Comparison of ENCODE assay signal across 8 cellular contexts in the genomic region with DNA sequence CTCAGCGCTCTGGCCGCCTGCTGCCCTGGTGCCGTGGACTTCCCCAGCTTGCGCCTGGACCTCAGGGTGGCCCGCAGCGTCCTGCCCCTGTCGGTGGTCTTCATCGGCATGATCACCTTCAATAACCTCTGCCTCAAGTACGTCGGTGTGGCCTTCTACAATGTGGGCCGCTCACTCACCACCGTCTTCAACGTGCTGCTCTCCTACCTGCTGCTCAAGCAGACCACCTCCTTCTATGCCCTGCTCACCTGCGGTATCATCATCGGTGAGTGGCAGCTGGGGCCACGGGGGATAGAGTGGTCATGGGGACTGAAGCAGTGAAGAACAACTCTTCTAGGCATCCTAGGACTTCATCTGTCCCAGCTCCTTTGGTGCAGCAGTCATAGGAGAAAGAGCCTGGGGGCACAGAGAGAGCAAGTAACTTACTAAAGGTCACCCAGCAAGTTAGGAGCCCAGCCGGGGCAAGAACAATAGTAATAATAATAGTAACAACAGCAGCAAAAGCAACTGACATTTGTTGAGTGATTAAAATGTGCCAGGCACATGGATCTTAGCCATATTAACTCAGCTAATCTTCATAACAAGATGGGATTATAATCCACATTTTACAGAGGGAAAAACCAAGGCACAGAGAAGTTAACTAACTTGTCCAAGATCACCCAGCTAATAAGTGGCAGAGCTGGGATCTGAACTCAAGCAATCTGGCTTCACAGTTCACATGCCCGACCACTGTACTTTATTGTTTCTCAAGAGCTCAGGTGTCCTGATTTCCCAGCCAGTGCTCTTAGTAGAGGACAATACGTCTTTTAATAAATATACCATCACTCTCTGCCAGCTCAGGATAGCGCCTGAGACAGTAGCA. TPM values are rescaled to one million over a fixed set of nuclear protein-coding genes. Genes with fewer than 3 reads are reported as not detected.
DNase-seq lines count a peak whose midpoint lies in the region; ATAC-seq and TF ChIP-seq lines count a peak whose summit lies in the region.

No MANE protein-coding gene starts in this region.

- peaks cover 31% of the 10 kb centered on the region for H3K4me1 ChIP-seq in Karpas-422 (ENCODE audit: low read length)

- TF ChIP-seq CTCF in AG10803 (conservative IDR thresholded peaks at IDR 0.05; ENCODE audit: low read length) = no peak
- TF ChIP-seq CTCF in choroid plexus epithelial cell (conservative IDR thresholded peaks at IDR 0.05; ENCODE audit: low read depth, low read length) = no peak

- peak overlapping the region; percentile 91 to 98 (median 94) for H3K4me3 Mint-ChIP-seq in naive B cell

- peak overlapping the region in 5 of 6 donors; percentile 76 to 92 (median 89) for H3K27ac Mint-ChIP-seq in naive B cell

- ATAC-seq in naive B cell (ENCODE audit: low read depth in 2 of 2) = no peak
- ATAC-seq in GM21717 (IDR thresholded peaks at IDR 0.05; ENCODE audit: unreplicated experiment) = no peak

- peaks cover 26% of the 10 kb centered on the region for H3K79me2 ChIP-seq in Karpas-422 (ENCODE audit: low read length)

- peaks cover 44 to 49% (median 46%) of the 10 kb centered on the region in 3 donors for H3K4me1 Mint-ChIP-seq in naive B cell

- no peaks in the 10 kb centered on the region for H4K20me1 ChIP-seq in Karpas-422 (ENCODE audit: insufficient read depth, low read depth, low read length)

- H3K4me3 ChIP-seq in AG10803 (ENCODE audit: low read length) (peak overlapping the region; percentile 90), Karpas-422 (ENCODE audit: low read length) (peak overlapping the region; percentile 87), choroid plexus epithelial cell (ENCODE audit: low read depth, low read length) (peak overlapping the region; percentile 82)

- DNase-seq in AG10803 (ENCODE audit: low read depth) (no peak), Karpas-422 (no peak), choroid plexus epithelial cell (ENCODE audit: low read depth) (no peak), naive B cell (no peak), NCI-H2029 (lab: John Stamatoyannopoulos, UW) (no peak), erythroblast (lab: John Stamatoyannopoulos, UW) (no peak)
- DNase-seq in stimulated activated CD4-positive, alpha-beta T cell treated with anti-CD3 and anti-CD28 coated beads, Interleukin-15, amount 100 ng/mL, for 24 hours = no peak

- H3K36me3 ChIP-seq in Karpas-422 (ENCODE audit: insufficient read depth, low read length) = no peaks in the 10 kb centered on the region

- H2AFZ ChIP-seq in Karpas-422 (ENCODE audit: low read length) = no peak overlapping the region

- peak overlapping the region; percentile 63 for H3K27ac ChIP-seq in Karpas-422 (ENCODE audit: low read length)

- peak overlapping the region; percentile 86 for H3K9ac ChIP-seq in Karpas-422 (ENCODE audit: low read length)

- peak overlapping the region; percentile 95 for H3K4me2 ChIP-seq in Karpas-422 (ENCODE audit: low read depth, low read length, poor library complexity, severe bottlenecking)

- H3K9me2 ChIP-seq in Karpas-422 (replicated peaks; ENCODE audit: insufficient read depth, low read length) = no peaks in the 10 kb centered on the region

- no peaks in the 10 kb centered on the region for H3K27me3 ChIP-seq in Karpas-422 (ENCODE audit: low read length)

- H3K27me3 Mint-ChIP-seq in naive B cell = no peaks in the 10 kb centered on the region

- no peaks in the 10 kb centered on the region for H3K36me3 Mint-ChIP-seq in naive B cell

- H3K9me3 ChIP-seq in Karpas-422 (ENCODE audit: low read length) = no peaks in the 10 kb centered on the region

- no peak for TF ChIP-seq POLR2A in erythroblast (IDR thresholded peaks at IDR 0.05; ENCODE audit: low read length)

- H3K9me3 Mint-ChIP-seq in naive B cell = no peaks in the 10 kb centered on the region

RNA-seq across cellular contexts. Expression of gene SLC35C1, which starts 1.4 kb away (rescaled TPM):
- total RNA-seq in Karpas-422 (2014; rRNA removed; shearing (Covaris generic); ENCODE audit: low replicate concordance) = 4.5 and 4.8 TPM in 2 replicates
- polyA plus RNA-seq in naive B cell (ENCODE audit: low read depth in 6 of 6) = 1 to 10 TPM; 3.3 to 7.6 (median 5.7) TPM

RNA-seq across cellular contexts. Expression of gene CRY2, which starts 41.0 kb away (rescaled TPM):
- 12.5 and 16.1 TPM in 2 replicates for total RNA-seq in Karpas-422 (2014; rRNA removed; shearing (Covaris generic); ENCODE audit: low replicate concordance)
- 10 to 100 TPM in 5 of 6 donors, 1 to 10 TPM in 1; 10.0 to 34.2 (median 26.7) TPM for polyA plus RNA-seq in naive B cell (ENCODE audit: low read depth in 6 of 6)
